In genomic region chrX:69538321-69538876, GRCh38 we compare ENCODE assay signal across 8 cellular contexts. TPM values are rescaled to one million over a fixed set of nuclear protein-coding genes. Genes with fewer than 3 reads are reported as not detected.
DNase-seq lines count a peak whose midpoint lies in the region; ATAC-seq and TF ChIP-seq lines count a peak whose summit lies in the region.

No MANE protein-coding gene starts in this region.

- peak; percentile 70 for TF ChIP-seq CTCF in parathyroid adenoma (IDR thresholded peaks at IDR 0.05)
- TF ChIP-seq CTCF in thyroid gland (IDR thresholded peaks at IDR 0.05) = peak in 5 of 6 experiments; percentile 34 to 70 (median 56)

- H3K4me1 ChIP-seq in parathyroid adenoma = peaks cover 5% of the 10 kb centered on the region
- peaks cover 0 to 53% of the 10 kb centered on the region in 2 donors for H3K4me1 ChIP-seq in thyroid gland

- intact Hi-C loops in thyroid gland (cut with DNase I) = loop anchor here (10.0 kb wide), 1 partner anchor 556 kb away; no protein-coding TSS in a partner anchor

- DNase-seq in NOMO-1 treated with DMSO at 0.1 percent for 48 hours (lab: John Stamatoyannopoulos, UW; ENCODE audit: unreplicated experiment) (peak; percentile 9), NOMO-1 treated with dmso at 0.1 percent for 144 hours (lab: John Stamatoyannopoulos, UW; ENCODE audit: unreplicated experiment) (no peak), RPMI7951 (ENCODE audit: low read depth) (peak; percentile 38), germinal center (ENCODE audit: low spot score) (peak; percentile 69), thyroid gland (peak; percentile 62 to 75)
- DNase-seq in activated naive CD4-positive, alpha-beta T cell treated with Interleukin-2 at 50 U/mL for 16 hours = peak; percentile 73

- H3K79me2 ChIP-seq in parathyroid adenoma = no peaks in the 10 kb centered on the region

- WGBS in thyroid gland, 2 donors = 5 to 21% methylated on average over 12 to 30 of the region's 45 CpGs

- H3K9me3 ChIP-seq in parathyroid adenoma (ENCODE audit: control insufficient read depth, low read length) = no peaks in the 10 kb centered on the region
- no peaks in the 10 kb centered on the region for H3K9me3 ChIP-seq in thyroid gland

- no peak for TF ChIP-seq POLR2A in thyroid gland (IDR thresholded peaks at IDR 0.05)

- no peaks in the 10 kb centered on the region for H3K36me3 ChIP-seq in parathyroid adenoma (ENCODE audit: control insufficient read depth, insufficient read depth, low read length)
- no peaks in the 10 kb centered on the region for H3K36me3 ChIP-seq in thyroid gland

- H3K4me3 ChIP-seq in parathyroid adenoma (ENCODE audit: low read depth, low read length) (no peak overlapping the region), thyroid gland (replicated peaks in 1 of 3) (peak overlapping the region in 1 of 3 donors; percentile 21)

- no peak overlapping the region for H3K9ac ChIP-seq in parathyroid adenoma

- H2AFZ ChIP-seq in parathyroid adenoma = peak overlapping the region; percentile 97

- H3K27me3 ChIP-seq in parathyroid adenoma (ENCODE audit: control insufficient read depth, insufficient read depth, low read length) = no peaks in the 10 kb centered on the region
- H3K27me3 ChIP-seq in thyroid gland = no peaks in the 10 kb centered on the region

- no peak overlapping the region for H3K27ac ChIP-seq in parathyroid adenoma
- no peak overlapping the region for H3K27ac ChIP-seq in thyroid gland

- ATAC-seq in HG03103 (IDR thresholded peaks at IDR 0.05; ENCODE audit: low read depth, unreplicated experiment) = peak; percentile 93

- H3K4me2 ChIP-seq in parathyroid adenoma (ENCODE audit: low read length) = peak overlapping the region; percentile 80

RNA-seq across cellular contexts. Expression of gene NALF2, which starts 34.3 kb away (rescaled TPM):
- total RNA-seq in RPMI7951 (2014; rRNA removed; shearing (Covaris generic)) = not detected in 2 replicates
- 10 to 100 TPM in 3 of 4 donors, 1 to 10 TPM in 1; 2.8 to 26.1 (median 19.5) TPM for total RNA-seq in thyroid gland
